Comparison of ENCODE assay signal across 8 cellular contexts in genomic region chr17:19724501-19725420, GRCh38. TPM values are rescaled to one million over a fixed set of nuclear protein-coding genes. Genes with fewer than 3 reads are reported as not detected.
DNase-seq lines count a peak whose midpoint lies in the region; ATAC-seq, FAIRE-seq and TF ChIP-seq lines count a peak whose summit lies in the region.

No MANE protein-coding gene starts in this region.

- peaks cover 39 to 62% (median 53%) of the 10 kb centered on the region in 4 donors for H3K4me1 ChIP-seq in esophagus muscularis mucosa
- peaks cover 5 to 21% of the 10 kb centered on the region in 2 donors for H3K4me1 ChIP-seq in uterus

- H3K27ac ChIP-seq in esophagus muscularis mucosa (replicated peaks in 1 of 4): peak overlapping the region; percentile 61 to 83 (median 66)
- peak overlapping the region; percentile 41 to 73 for H3K27ac ChIP-seq in uterus

- no peak for TF ChIP-seq CTCF in esophagus muscularis mucosa (IDR thresholded peaks at IDR 0.05)
- no peak for TF ChIP-seq CTCF in uterus (IDR thresholded peaks at IDR 0.05)

- TF ChIP-seq POLR2A in GM12891 (IDR thresholded peaks at IDR 0.05; ENCODE audit: low read depth, low read length) (no peak), esophagus muscularis mucosa (IDR thresholded peaks at IDR 0.05; ENCODE audit: low read depth) (no peak), uterus (IDR thresholded peaks at IDR 0.05) (peak in 1 of 2 donors; percentile 8), erythroblast (IDR thresholded peaks at IDR 0.05; ENCODE audit: low read length) (no peak)

- intact Hi-C loops in esophagus muscularis mucosa (cut with DNase I) (loop anchor here (5.0 kb wide), 1 partner anchor 77 kb away; the partner anchor contains the start of gene ALDH3A2), uterus (cut with DNase I; ENCODE audit: low total_unique reads) (no loop called here)

- WGBS in esophagus muscularis mucosa: 44% methylated on average over 31 of the region's 55 CpGs

- TF ChIP-seq EP300 in esophagus muscularis mucosa (IDR thresholded peaks at IDR 0.05): no peak

- H3K27me3 ChIP-seq in esophagus muscularis mucosa (no peaks in the 10 kb centered on the region), uterus (no peaks in the 10 kb centered on the region)

- ATAC-seq in HG03280 (IDR thresholded peaks at IDR 0.05; ENCODE audit: unreplicated experiment): no peak

- H3K36me3 ChIP-seq in esophagus muscularis mucosa (no peaks in the 10 kb centered on the region), uterus (no peaks in the 10 kb centered on the region)

- no peaks in the 10 kb centered on the region for H3K9me3 ChIP-seq in esophagus muscularis mucosa
- H3K9me3 ChIP-seq in uterus: no peaks in the 10 kb centered on the region

- FAIRE-seq in GM12891 (lab: Jason Lieb, UNC): peak; percentile 45

- DNase-seq in GM12891 (ENCODE audit: insufficient read length, low spot score) (peak; percentile 59), esophagus muscularis mucosa (ENCODE audit: extremely low spot score) (no peak), renal cortical epithelial cell (ENCODE audit: low read depth) (peak; percentile 36), uterus (peak; percentile 42 to 46), erythroblast (lab: John Stamatoyannopoulos, UW) (no peak), NCI-H226 (no peak)
- DNase-seq in activated CD8-positive, alpha-beta memory T cell treated with anti-CD3 and anti-CD28 coated beads for 24 hours: peak; percentile 74

- peak overlapping the region; percentile 47 to 53 (median 50) for H3K4me3 ChIP-seq in esophagus muscularis mucosa
- H3K4me3 ChIP-seq in uterus: peak overlapping the region; percentile 7 to 17

TF ChIP-seq in GM12891, 5 proteins besides CTCF, POLR2A, EP300 and RAD21:
- TF ChIP-seq PAX5 (IDR thresholded peaks at IDR 0.05; ENCODE audit: insufficient read depth, low read length, severe bottlenecking): no peak
- TF ChIP-seq POU2F2 (IDR thresholded peaks at IDR 0.05; ENCODE audit: low read depth, low read length): no peak
- TF ChIP-seq TAF1 (IDR thresholded peaks at IDR 0.05; ENCODE audit: low read depth, low read length): no peak
- TF ChIP-seq SPI1 (IDR thresholded peaks at IDR 0.05; ENCODE audit: low read depth, low read length): no peak
- TF ChIP-seq POLR2AphosphoS5 (IDR thresholded peaks at IDR 0.05; ENCODE audit: low read depth, low read length): no peak

RNA-seq across cellular contexts. Expression of gene SLC47A2, which starts 8.4 kb away (rescaled TPM):
- not detected for polyA plus RNA-seq in GM12891 (2012; ENCODE audit: low read depth, missing spikeins)
- total RNA-seq in esophagus muscularis mucosa (not detected), renal cortical epithelial cell (0.55 TPM in 1 of 2 replicates, not detected in the other), uterus (under 1 TPM in 1 of 4 donors, not detected in 3; 0.35 TPM)

RNA-seq across cellular contexts. Expression of gene ALDH3A1, which starts 23.3 kb away (rescaled TPM):
- 1.1 TPM for polyA plus RNA-seq in GM12891 (2012; ENCODE audit: low read depth, missing spikeins)
- total RNA-seq in esophagus muscularis mucosa (1 to 10 TPM in 1 of 4 donors, under 1 TPM in 2, not detected in 1; 0.17 to 1.9 (median 0.42) TPM), renal cortical epithelial cell (0.10 TPM in 1 of 2 replicates, not detected in the other), uterus (1 to 10 TPM in 2 of 4 donors, under 1 TPM in 1, not detected in 1; 0.51 to 7.1 (median 1.7) TPM)

Comparison
In these comparisons a context has a peak if more than half of its experiments do, and no peak if none do; other contexts are left out.
1. DNase-seq: peak in GM12891 (single experiment), activated CD8-positive, alpha-beta memory T cell treated with anti-CD3 and anti-CD28 coated beads for 24 hours (single experiment), renal cortical epithelial cell (single experiment) and uterus (2 of 2); none in esophagus muscularis mucosa (single experiment), erythroblast (0 of 2) and NCI-H226 (single experiment).